ENCODE assay signal across 1 cellular context in genomic region chr4:88523325-88524129, GRCh38.
TF ChIP-seq lines count a peak whose summit lies in the region.

PYURF (minus strand) TSS chr4:88523776; CDS start chr4:88523700, 76 bp downstream.

TF ChIP-seq in HepG2, 621 proteins besides CTCF, POLR2A, EP300 and RAD21 (continued from another document and continues in another):
- TF ChIP-seq ZHX2 (IDR thresholded peaks at IDR 0.05; ENCODE audit: low read depth) = 0 out of 2 replicates have a peak, but pooled peaks have one; percentile 49
- peak; percentile 71 for TF ChIP-seq ZHX2 (CRISPR knock-in tag; IDR thresholded peaks at IDR 0.05; ENCODE audit: borderline replicate concordance)
- TF ChIP-seq SKI (IDR thresholded peaks at IDR 0.05; ENCODE audit: partially characterized antibody) = peak; percentile 62
- TF ChIP-seq ZNF501 (CRISPR knock-in tag; IDR thresholded peaks at IDR 0.05) = peak; percentile 97
- TF ChIP-seq MTERF4 (CRISPR knock-in tag; IDR thresholded peaks at IDR 0.05) = no peak
- TF ChIP-seq, protein P1, sequence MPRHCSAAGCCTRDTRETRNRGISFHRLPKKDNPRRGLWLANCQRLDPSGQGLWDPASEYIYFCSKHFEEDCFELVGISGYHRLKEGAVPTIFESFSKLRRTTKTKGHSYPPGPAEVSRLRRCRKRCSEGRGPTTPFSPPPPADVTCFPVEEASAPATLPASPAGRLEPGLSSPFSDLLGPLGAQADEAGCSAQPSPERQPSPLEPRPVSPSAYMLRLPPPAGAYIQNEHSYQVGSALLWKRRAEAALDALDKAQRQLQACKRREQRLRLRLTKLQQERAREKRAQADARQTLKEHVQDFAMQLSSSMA (CRISPR knock-in tag; IDR thresholded peaks at IDR 0.05) = peak; percentile 95; the same call in 1 of the 2 replicates
- TF ChIP-seq TP53 (CRISPR knock-in tag; conservative IDR thresholded peaks at IDR 0.05) = no peak; the same call in 1 of the 2 replicates
- no peak; the same call in 1 of the 2 replicates for TF ChIP-seq MYNN (CRISPR knock-in tag; IDR thresholded peaks at IDR 0.05; ENCODE audit: low read depth)
- peak; percentile 96; the same call in 1 of the 2 replicates for TF ChIP-seq ZZZ3 (CRISPR knock-in tag; IDR thresholded peaks at IDR 0.05; ENCODE audit: borderline replicate concordance)
- TF ChIP-seq ZNF770 (CRISPR knock-in tag; IDR thresholded peaks at IDR 0.05) = peak; percentile 88
- no peak for TF ChIP-seq LCORL (IDR thresholded peaks at IDR 0.05)
- 0 out of 2 replicates have a peak, but pooled peaks have one; percentile 48 for TF ChIP-seq LCORL (CRISPR knock-in tag; IDR thresholded peaks at IDR 0.05)
- TF ChIP-seq ZNF260 (CRISPR knock-in tag; IDR thresholded peaks at IDR 0.05; ENCODE audit: borderline replicate concordance, low read depth) = no peak; the same call in 1 of the 2 replicates
- no peak for TF ChIP-seq PAWR (CRISPR knock-in tag; IDR thresholded peaks at IDR 0.05; ENCODE audit: borderline replicate concordance)
- 0 out of 2 replicates have a peak, but pooled peaks have one; percentile 75 for TF ChIP-seq ZSCAN12 (CRISPR knock-in tag; IDR thresholded peaks at IDR 0.05)
- peak; percentile 84 for TF ChIP-seq ZBTB20 (CRISPR knock-in tag; IDR thresholded peaks at IDR 0.05; ENCODE audit: borderline replicate concordance, low read depth)
- TF ChIP-seq ZBTB7A (CRISPR knock-in tag; IDR thresholded peaks at IDR 0.05) = no peak
- peak; percentile 96 for TF ChIP-seq POLR2G (IDR thresholded peaks at IDR 0.05; ENCODE audit: low read depth, low read length)
- peak; percentile 76; the same call in 1 of the 2 replicates for TF ChIP-seq ARID2 (CRISPR knock-in tag; IDR thresholded peaks at IDR 0.05; ENCODE audit: borderline replicate concordance)
- TF ChIP-seq, protein P2, sequence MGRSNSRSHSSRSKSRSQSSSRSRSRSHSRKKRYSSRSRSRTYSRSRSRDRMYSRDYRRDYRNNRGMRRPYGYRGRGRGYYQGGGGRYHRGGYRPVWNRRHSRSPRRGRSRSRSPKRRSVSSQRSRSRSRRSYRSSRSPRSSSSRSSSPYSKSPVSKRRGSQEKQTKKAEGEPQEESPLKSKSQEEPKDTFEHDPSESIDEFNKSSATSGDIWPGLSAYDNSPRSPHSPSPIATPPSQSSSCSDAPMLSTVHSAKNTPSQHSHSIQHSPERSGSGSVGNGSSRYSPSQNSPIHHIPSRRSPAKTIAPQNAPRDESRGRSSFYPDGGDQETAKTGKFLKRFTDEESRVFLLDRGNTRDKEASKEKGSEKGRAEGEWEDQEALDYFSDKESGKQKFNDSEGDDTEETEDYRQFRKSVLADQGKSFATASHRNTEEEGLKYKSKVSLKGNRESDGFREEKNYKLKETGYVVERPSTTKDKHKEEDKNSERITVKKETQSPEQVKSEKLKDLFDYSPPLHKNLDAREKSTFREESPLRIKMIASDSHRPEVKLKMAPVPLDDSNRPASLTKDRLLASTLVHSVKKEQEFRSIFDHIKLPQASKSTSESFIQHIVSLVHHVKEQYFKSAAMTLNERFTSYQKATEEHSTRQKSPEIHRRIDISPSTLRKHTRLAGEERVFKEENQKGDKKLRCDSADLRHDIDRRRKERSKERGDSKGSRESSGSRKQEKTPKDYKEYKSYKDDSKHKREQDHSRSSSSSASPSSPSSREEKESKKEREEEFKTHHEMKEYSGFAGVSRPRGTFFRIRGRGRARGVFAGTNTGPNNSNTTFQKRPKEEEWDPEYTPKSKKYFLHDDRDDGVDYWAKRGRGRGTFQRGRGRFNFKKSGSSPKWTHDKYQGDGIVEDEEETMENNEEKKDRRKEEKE (IDR thresholded peaks at IDR 0.05) = no peak
- TF ChIP-seq PHB2 (IDR thresholded peaks at IDR 0.05; ENCODE audit: partially characterized antibody) = no peak
- peak; percentile 24; the same call in 1 of the 2 replicates for TF ChIP-seq SIX4 (CRISPR knock-in tag; IDR thresholded peaks at IDR 0.05)
- TF ChIP-seq, protein P3, sequence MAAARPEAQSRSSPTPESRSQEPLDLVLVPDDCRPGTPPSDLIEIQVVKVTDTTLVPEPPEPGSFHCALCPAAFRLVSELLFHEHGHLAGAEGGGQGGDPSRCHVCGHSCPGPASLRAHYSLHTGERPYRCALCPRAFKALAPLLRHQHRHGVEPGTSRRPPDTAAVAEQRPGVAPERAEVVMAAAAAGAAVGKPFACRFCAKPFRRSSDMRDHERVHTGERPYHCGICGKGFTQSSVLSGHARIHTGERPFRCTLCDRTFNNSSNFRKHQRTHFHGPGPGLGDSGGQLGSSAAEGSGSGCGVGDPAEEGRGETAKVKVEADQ (CRISPR knock-in tag; IDR thresholded peaks at IDR 0.05; ENCODE audit: borderline replicate concordance) = peak; percentile 93; the same call in 1 of the 2 replicates
- no peak for TF ChIP-seq CBX2 (IDR thresholded peaks at IDR 0.05; ENCODE audit: low read depth, low read length)
- no peak for TF ChIP-seq CBX2 (CRISPR knock-in tag; IDR thresholded peaks at IDR 0.05; ENCODE audit: low read depth)
- peak; percentile 74; the same call in 1 of the 2 replicates for TF ChIP-seq ZNF431 (CRISPR knock-in tag; IDR thresholded peaks at IDR 0.05; ENCODE audit: borderline replicate concordance, low read depth)
- TF ChIP-seq ZNF460 (CRISPR knock-in tag; IDR thresholded peaks at IDR 0.05; ENCODE audit: borderline replicate concordance) = peak; percentile 62; the same call in 1 of the 2 replicates
- peak; percentile 86 for TF ChIP-seq ZNF143 (CRISPR knock-in tag; IDR thresholded peaks at IDR 0.05)
- TF ChIP-seq POLR2AphosphoS2 (IDR thresholded peaks at IDR 0.05; ENCODE audit: low read depth, low read length) = no peak
- TF ChIP-seq ETS1 (CRISPR knock-in tag; IDR thresholded peaks at IDR 0.05) = 0 out of 2 replicates have a peak, but pooled peaks have one; percentile 72
- no peak for TF ChIP-seq ZMYM2 (CRISPR knock-in tag; IDR thresholded peaks at IDR 0.05)
- TF ChIP-seq ZNF274 (CRISPR knock-in tag; IDR thresholded peaks at IDR 0.05) = peak; percentile 93
- TF ChIP-seq ZNF883 (CRISPR knock-in tag; IDR thresholded peaks at IDR 0.05; ENCODE audit: not compliant biosample characterization) = peak; percentile 89
- peak; percentile 75; the same call in 1 of the 2 replicates for TF ChIP-seq ZNF552 (CRISPR knock-in tag; IDR thresholded peaks at IDR 0.05; ENCODE audit: borderline replicate concordance)
- TF ChIP-seq, protein P4, sequence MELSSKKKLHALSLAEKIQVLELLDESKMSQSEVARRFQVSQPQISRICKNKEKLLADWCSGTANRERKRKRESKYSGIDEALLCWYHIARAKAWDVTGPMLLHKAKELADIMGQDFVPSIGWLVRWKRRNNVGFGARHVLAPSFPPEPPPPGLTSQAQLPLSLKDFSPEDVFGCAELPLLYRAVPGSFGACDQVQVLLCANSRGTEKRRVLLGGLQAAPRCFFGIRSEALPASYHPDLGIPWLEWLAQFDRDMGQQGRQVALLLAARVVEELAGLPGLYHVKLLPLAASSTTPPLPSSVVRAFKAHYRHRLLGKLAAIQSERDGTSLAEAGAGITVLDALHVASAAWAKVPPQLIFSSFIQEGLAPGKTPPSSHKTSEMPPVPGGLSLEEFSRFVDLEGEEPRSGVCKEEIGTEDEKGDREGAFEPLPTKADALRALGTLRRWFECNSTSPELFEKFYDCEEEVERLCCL (CRISPR knock-in tag; IDR thresholded peaks at IDR 0.05; ENCODE audit: borderline replicate concordance) = no peak
- TF ChIP-seq ZBTB39 (CRISPR knock-in tag; IDR thresholded peaks at IDR 0.05) = peak; percentile 57; the same call in 1 of the 2 replicates
- TF ChIP-seq IRX3 (CRISPR knock-in tag; IDR thresholded peaks at IDR 0.05; ENCODE audit: borderline replicate concordance, low read depth) = peak; percentile 79
- TF ChIP-seq NFKB2 (CRISPR knock-in tag; IDR thresholded peaks at IDR 0.05; ENCODE audit: borderline replicate concordance) = peak; percentile 76; the same call in 1 of the 2 replicates
- no peak for TF ChIP-seq GMEB2 (CRISPR knock-in tag; IDR thresholded peaks at IDR 0.05; ENCODE audit: low read depth)
- peak; percentile 97 for TF ChIP-seq SALL1 (CRISPR knock-in tag; IDR thresholded peaks at IDR 0.05)
- TF ChIP-seq SIX1 (CRISPR knock-in tag; IDR thresholded peaks at IDR 0.05; ENCODE audit: borderline replicate concordance) = no peak
